In the genomic region with DNA sequence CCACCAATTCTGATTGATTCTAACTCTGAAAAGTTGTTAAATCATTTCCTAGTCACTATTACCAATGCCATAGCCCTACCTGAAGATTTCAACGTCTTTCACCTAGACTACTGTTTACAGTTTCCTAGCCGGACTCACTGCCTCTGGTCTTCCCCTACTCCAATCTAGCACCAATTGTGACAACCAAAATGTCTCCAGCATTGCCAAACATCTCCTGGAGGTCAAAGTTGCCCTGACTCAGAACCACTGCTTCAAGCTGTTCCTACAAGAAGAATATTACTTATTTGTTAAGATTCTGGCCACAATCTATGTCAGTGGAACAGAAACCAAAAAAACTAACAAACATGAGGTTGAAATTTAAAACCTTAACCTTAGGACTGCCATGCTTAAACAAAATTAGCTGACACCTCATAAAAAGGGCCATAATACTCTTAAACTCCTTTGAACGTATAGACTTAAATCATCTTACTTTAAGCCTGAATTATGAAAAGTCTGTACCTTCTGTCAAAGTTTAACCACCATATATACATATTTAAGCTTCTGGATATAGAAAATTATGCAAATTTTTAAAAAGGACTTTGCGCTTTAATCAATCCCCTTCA, we compare ENCODE assay signal across 8 cellular contexts. TPM values are rescaled to one million over a fixed set of nuclear protein-coding genes. Genes with fewer than 3 reads are reported as not detected.
DNase-seq lines count a peak whose midpoint lies in the region; ATAC-seq, FAIRE-seq and TF ChIP-seq lines count a peak whose summit lies in the region.

No MANE protein-coding gene starts in this region.

- peak overlapping the region; percentile 87 for H3K4me3 ChIP-seq in GM06990 (replicated peaks; ENCODE audit: low read depth, low read length)
- H3K4me3 ChIP-seq in PC-9, result peak overlapping the region; percentile 93
- peak overlapping the region; percentile 93 for H3K4me3 ChIP-seq in epithelial cell of proximal tubule (ENCODE audit: low read depth, low read length)

- no TSS peak for BruUV-seq in PC-9 (replicated peaks; lab: Mats Ljungman, UMichigan)

- H3K9me2 ChIP-seq in PC-9 (ENCODE audit: insufficient read depth), result no peaks in the 10 kb centered on the region

- H3K27me3 Mint-ChIP-seq in progenitor cell of endocrine pancreas, result no peaks in the 10 kb centered on the region

- no peaks in the 10 kb centered on the region for H3K27me3 ChIP-seq in GM06990 (replicated peaks; ENCODE audit: control insufficient read depth, insufficient read depth, low read length)
- H3K27me3 ChIP-seq in PC-9 (ENCODE audit: insufficient read depth, low read depth), result no peaks in the 10 kb centered on the region

- peaks cover 67% of the 10 kb centered on the region for H3K79me2 ChIP-seq in PC-9 (ENCODE audit: low read depth)

- H2AFZ ChIP-seq in PC-9, result no peak overlapping the region

- H3K4me1 ChIP-seq in PC-9 (replicated peaks; ENCODE audit: insufficient read depth), result peaks cover 18% of the 10 kb centered on the region

- POLR2A ChIA-PET in PC-9 (lab: Charles Lee; ENCODE audit: unreplicated experiment), result interaction anchor here (0.6 kb wide), 1 partner anchor 402 kb away, joined by 12 read pairs; no protein-coding TSS in a partner anchor

- H3K9me3 ChIP-seq in PC-9 (ENCODE audit: insufficient read depth, low read depth), result no peaks in the 10 kb centered on the region

- H3K4me3 Mint-ChIP-seq in progenitor cell of endocrine pancreas (ENCODE audit: low read depth), result peak overlapping the region; percentile 87

- peak overlapping the region; percentile 81 for H3K4me2 ChIP-seq in PC-9

- H3K36me3 ChIP-seq in GM06990 (ENCODE audit: control insufficient read depth, insufficient read depth, low read length) (no peaks in the 10 kb centered on the region; the same call in 1 of the 2 replicates), PC-9 (ENCODE audit: low read depth) (peaks cover 18% of the 10 kb centered on the region)

- TF ChIP-seq CTCF in GM06990 (IDR thresholded peaks at IDR 0.05; ENCODE audit: insufficient read depth, low read length, poor library complexity, severe bottlenecking) (no peak), PC-9 (conservative IDR thresholded peaks at IDR 0.05) (no peak), epithelial cell of proximal tubule (conservative IDR thresholded peaks at IDR 0.05; ENCODE audit: low read depth, low read length) (no peak), progenitor cell of endocrine pancreas (IDR thresholded peaks at IDR 0.05; ENCODE audit: unreplicated experiment) (no peak)

- H3K27ac Mint-ChIP-seq in progenitor cell of endocrine pancreas, result peak overlapping the region; percentile 71

- H3K27ac ChIP-seq in PC-9, result no peak overlapping the region

- H3K4me1 Mint-ChIP-seq in progenitor cell of endocrine pancreas (ENCODE audit: low read depth), result peaks cover 27% of the 10 kb centered on the region

- H3K36me3 Mint-ChIP-seq in progenitor cell of endocrine pancreas (ENCODE audit: insufficient read depth), result peaks cover 21% of the 10 kb centered on the region

- DNase-seq in GM06990 (ENCODE audit: extremely low read depth, insufficient read length) (no peak), PC-9 (no peak), epithelial cell of proximal tubule (ENCODE audit: low read depth) (no peak), progenitor cell of endocrine pancreas (ENCODE audit: low spot score, unreplicated experiment) (no peak), frontal cortex (ENCODE audit: low spot score in 2 of 2) (no peak)

- peaks cover 4% of the 10 kb centered on the region; the same call in 1 of the 2 replicates for H3F3A ChIP-seq in PC-9 (ENCODE audit: insufficient read depth, low read depth)

- peaks cover 41% of the 10 kb centered on the region for H4K20me1 ChIP-seq in PC-9 (ENCODE audit: insufficient read depth)

- CTCF ChIA-PET in PC-9 (lab: Charles Lee), result interaction anchor here (0.5 kb wide), 1 partner anchor 109 kb away, joined by 3 read pairs; no protein-coding TSS in a partner anchor

- ATAC-seq in HG03045 (IDR thresholded peaks at IDR 0.05; ENCODE audit: unreplicated experiment) (no peak), HG02678 (IDR thresholded peaks at IDR 0.05; ENCODE audit: unreplicated experiment) (no peak), HG03280 (IDR thresholded peaks at IDR 0.05; ENCODE audit: unreplicated experiment) (no peak)

- no peaks in the 10 kb centered on the region for H3K9me3 Mint-ChIP-seq in progenitor cell of endocrine pancreas (ENCODE audit: low read depth)

- FAIRE-seq in frontal cortex (lab: Jason Lieb, UNC), result no peak

- intact Hi-C loops in PC-9 (cut with micrococcal nuclease; ENCODE audit: unreplicated experiment), result loop anchor here (1.0 to 10.0 kb wide), 4 partner anchors 280 to 1221 kb away; partner anchors contain the start of gene SMIM14

RNA-seq across cellular contexts. Expression of gene PDS5A, which starts 2.1 kb away (rescaled TPM):
- total RNA-seq in PC-9 (2021) (78.9 and 86.4 TPM in 2 replicates), epithelial cell of proximal tubule (46.7 and 53.1 TPM in 2 replicates), progenitor cell of endocrine pancreas (87.5 and 91.1 TPM in 2 replicates), frontal cortex (70.9 TPM)
